Comparison of ENCODE assay signal across 8 cellular contexts in the genomic region with DNA sequence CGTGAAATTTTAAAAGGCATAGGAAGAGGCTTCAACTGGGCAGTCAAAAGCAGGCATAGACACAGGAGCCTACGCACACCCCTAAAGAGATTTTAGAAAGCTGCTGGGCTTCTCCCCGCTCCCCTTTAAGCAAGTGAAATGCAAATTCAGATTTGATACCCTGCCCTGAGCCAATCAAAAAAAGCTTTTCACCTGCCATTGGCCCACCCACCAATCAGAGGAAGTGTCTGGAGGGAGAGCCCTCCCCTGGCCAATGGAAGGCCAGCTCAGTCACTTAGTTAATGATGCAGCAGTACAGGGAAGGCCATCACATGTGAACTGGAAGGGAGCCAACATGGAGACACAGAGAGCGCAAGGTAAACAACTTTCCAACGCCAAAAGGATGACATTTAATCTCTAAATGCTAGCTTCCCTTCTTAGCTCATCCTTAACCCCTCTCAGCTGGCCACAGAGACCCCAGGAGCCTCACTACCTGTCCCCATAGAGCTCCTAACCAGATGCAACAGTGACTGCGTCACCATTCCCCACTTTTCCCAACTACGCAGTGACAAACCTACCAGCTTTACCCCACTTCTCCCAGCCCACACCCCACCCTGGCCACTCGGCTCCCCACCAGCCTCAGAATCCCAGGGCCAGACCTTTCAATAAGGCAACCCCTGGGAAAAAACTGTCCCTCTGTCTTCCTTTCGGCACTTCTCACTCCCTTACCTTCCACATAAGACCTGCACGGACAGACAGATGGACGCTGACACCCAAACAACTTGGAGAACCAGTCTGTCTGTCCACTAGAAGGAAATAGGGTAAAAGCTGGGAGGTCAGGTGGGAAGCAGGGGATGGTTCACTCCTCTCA.
DNase-seq lines count a peak whose midpoint lies in the region; ATAC-seq, FAIRE-seq and TF ChIP-seq lines count a peak whose summit lies in the region.

No MANE protein-coding gene starts in this region.

- 24 to 45% (median 29%) methylated on average over 11 of the region's 11 CpGs for WGBS in ovary, 3 donors
- WGBS in transverse colon (ENCODE audit: low coverage in 1 of 2), 2 donors, result 4 to 29% methylated on average over 5 to 11 of the region's 11 CpGs

- H3K36me3 ChIP-seq in ovary (no peaks in the 10 kb centered on the region), transverse colon (peaks cover 0 to 11% (median 5%) of the 10 kb centered on the region in 4 donors)

- H3K4me1 ChIP-seq in ovary (ENCODE audit: insufficient read depth), result peaks cover 43% of the 10 kb centered on the region
- H3K4me1 ChIP-seq in transverse colon, result peaks cover 46 to 83% (median 79%) of the 10 kb centered on the region in 4 donors

- intact Hi-C loops in ovary (cut with DNase I), result loop anchor here in 2 of 4 donors (2.0 to 10.0 kb wide), 2 partner anchors 46 to 142 kb away; no protein-coding TSS in a partner anchor
- intact Hi-C loops in transverse colon (cut with DNase I; ENCODE audit: low total_unique reads), result no loop called here

- no peaks in the 10 kb centered on the region for H3K27me3 ChIP-seq in ovary
- H3K27me3 ChIP-seq in transverse colon, result no peaks in the 10 kb centered on the region

- TF ChIP-seq EP300 in ovary (IDR thresholded peaks at IDR 0.05) (no peak), transverse colon (IDR thresholded peaks at IDR 0.05; ENCODE audit: low read depth) (no peak)

- TF ChIP-seq POLR2A in GM12891 (IDR thresholded peaks at IDR 0.05; ENCODE audit: low read depth, low read length), result peak; percentile 86
- TF ChIP-seq POLR2A in ovary (IDR thresholded peaks at IDR 0.05), result peak; percentile 72
- TF ChIP-seq POLR2A in transverse colon (IDR thresholded peaks at IDR 0.05), result peak; percentile 89

- peak; percentile 57 for ATAC-seq in GM21825 (IDR thresholded peaks at IDR 0.05; ENCODE audit: unreplicated experiment)

- H3K9me3 ChIP-seq in ovary (no peaks in the 10 kb centered on the region), transverse colon (no peaks in the 10 kb centered on the region)

- in situ Hi-C loops in transverse colon (cut with MboI; ENCODE audit: low pct_ligation_motif_present in 1 of 4, low pct_unique_long_range_greater_than_20kb in 1 of 4, low sequenced_read_pairs in 3 of 4), result loop anchor here in 2 of 4 donors (10.0 kb wide), 2 partner anchors 52 to 142 kb away; no protein-coding TSS in a partner anchor

- H3K4me3 ChIP-seq in fibroblast of the aortic adventitia (ENCODE audit: low read depth, low read length) (peak overlapping the region; percentile 70), ovary (peak overlapping the region; percentile 78), transverse colon (peak overlapping the region; percentile 47 to 76 (median 51))

- peak; percentile 96 for FAIRE-seq in GM12891 (lab: Jason Lieb, UNC)

- DNase-seq in GM12891 (ENCODE audit: insufficient read length, low spot score), result peak; percentile 90
- peak; percentile 90 for DNase-seq in NCI-H2196 (lab: John Stamatoyannopoulos, UW; ENCODE audit: unreplicated experiment)
- DNase-seq in activated T-cell treated with anti-CD3 and anti-CD28 coated beads, Interleukin-2, amount 50 U/mL, for 48 hours, result peak; percentile 74 to 79
- peak; percentile 74 for DNase-seq in fibroblast of the aortic adventitia (ENCODE audit: low read depth)
- DNase-seq in ovary, result peak; percentile 85 to 93 (median 89)
- peak; percentile 92 for DNase-seq in transverse colon
- DNase-seq in dedifferentiated amniotic fluid mesenchymal stem cell (ENCODE audit: extremely low spot score), result no peak

- TF ChIP-seq CTCF in fibroblast of the aortic adventitia (IDR thresholded peaks at IDR 0.05; ENCODE audit: insufficient read depth, low read length), result no peak
- TF ChIP-seq CTCF in ovary (IDR thresholded peaks at IDR 0.05), result no peak
- no peak for TF ChIP-seq CTCF in transverse colon (IDR thresholded peaks at IDR 0.05)

- peak overlapping the region; percentile 96 to 97 for H3K27ac ChIP-seq in ovary
- peak overlapping the region; percentile 96 to 99 (median 98) for H3K27ac ChIP-seq in transverse colon

TF ChIP-seq in GM12891, 5 proteins besides CTCF, POLR2A, EP300 and RAD21:
- TF ChIP-seq TAF1 (IDR thresholded peaks at IDR 0.05; ENCODE audit: low read depth, low read length) (peak; percentile 68), POU2F2 (IDR thresholded peaks at IDR 0.05; ENCODE audit: low read depth, low read length) (peak; percentile 93), PAX5 (IDR thresholded peaks at IDR 0.05; ENCODE audit: insufficient read depth, low read length, severe bottlenecking) (no peak), POLR2AphosphoS5 (IDR thresholded peaks at IDR 0.05; ENCODE audit: low read depth, low read length) (peak; percentile 86)
TF ChIP-seq in GM12891: peak in this region for 3.
